In genomic region chr1:148953730-148954129, GRCh38 we compare ENCODE assay signal across 8 cellular contexts.
A peak's percentile ranks its signal among the peaks of the same experiment; 100 is the strongest.
DNase-seq lines count a peak whose midpoint lies in the region; ATAC-seq and TF ChIP-seq lines count a peak whose summit lies in the region.
"Not testable (repeated sequence)": the region's sequence is repeated elsewhere in the genome, so short reads cannot be mapped to it uniquely, and the experiment has no call there.

No MANE protein-coding gene starts in this region.

- peak overlapping the region; percentile 66 for H3K27ac Mint-ChIP-seq in CD4-positive, alpha-beta T cell
- H3K27ac Mint-ChIP-seq in T-cell, result peak overlapping the region; percentile 61
- H3K27ac Mint-ChIP-seq in activated naive CD8-positive, alpha-beta T cell treated with anti-CD3 and anti-CD28 coated beads for 36 hours; neural progenitor cell: not testable (repeated sequence)

- not testable (repeated sequence) for TF ChIP-seq CTCF in CD4-positive, alpha-beta T cell (IDR thresholded peaks at IDR 0.05); neural progenitor cell (IDR thresholded peaks at IDR 0.05); tibial artery (IDR thresholded peaks at IDR 0.05)

- H3K9me3 Mint-ChIP-seq in CD4-positive, alpha-beta T cell; T-cell; activated naive CD8-positive, alpha-beta T cell treated with anti-CD3 and anti-CD28 coated beads for 36 hours; neural progenitor cell: not testable (repeated sequence)

- H3K27me3 Mint-ChIP-seq in CD4-positive, alpha-beta T cell; T-cell; activated naive CD8-positive, alpha-beta T cell treated with anti-CD3 and anti-CD28 coated beads for 36 hours; neural progenitor cell (ENCODE audit: insufficient read depth, low read depth): not testable (repeated sequence)

- H3K36me3 Mint-ChIP-seq in CD4-positive, alpha-beta T cell (ENCODE audit: low read depth); T-cell; activated naive CD8-positive, alpha-beta T cell treated with anti-CD3 and anti-CD28 coated beads for 36 hours; neural progenitor cell: not testable (repeated sequence)

- H3K4me2 ChIP-seq in Karpas-422 (ENCODE audit: low read depth, low read length, poor library complexity, severe bottlenecking), result not testable (repeated sequence)
- H3K4me2 ChIP-seq in neural progenitor cell, result peak overlapping the region; percentile 78

- ATAC-seq in CD4-positive, alpha-beta T cell (ENCODE audit: poor library complexity); T-cell (replicated peaks in 1 of 4): not testable (repeated sequence)

- H3K9me2 ChIP-seq in Karpas-422 (replicated peaks; ENCODE audit: insufficient read depth, low read length), result not testable (repeated sequence)

- H3K27me3 ChIP-seq in CD4-positive, alpha-beta T cell (ENCODE audit: control insufficient read depth, insufficient read depth, low read length); Karpas-422 (ENCODE audit: low read length); ectodermal cell (ENCODE audit: control insufficient read depth, insufficient read depth, low read length, poor library complexity, severe bottlenecking); iPS-20b (ENCODE audit: insufficient read depth, low read length); neural progenitor cell; tibial artery: not testable (repeated sequence)

- H3K4me1 ChIP-seq in Karpas-422 (ENCODE audit: low read length); ectodermal cell (ENCODE audit: control insufficient read depth, insufficient read depth, low read length); iPS-20b (ENCODE audit: insufficient read depth, low read length); neural progenitor cell; tibial artery: not testable (repeated sequence)

- H3K4me3 Mint-ChIP-seq in CD4-positive, alpha-beta T cell, result peak overlapping the region; percentile 89
- peak overlapping the region; percentile 62 to 86 (median 82) for H3K4me3 Mint-ChIP-seq in T-cell
- H3K4me3 Mint-ChIP-seq in activated naive CD8-positive, alpha-beta T cell treated with anti-CD3 and anti-CD28 coated beads for 36 hours, result peak overlapping the region; percentile 72
- peak overlapping the region; percentile 81 for H3K4me3 Mint-ChIP-seq in neural progenitor cell

- not testable (repeated sequence) for H3F3A ChIP-seq in neural progenitor cell (ENCODE audit: low read depth)

- H3K4me3 ChIP-seq in Karpas-422 (ENCODE audit: low read length), result not testable (repeated sequence)
- H3K4me3 ChIP-seq in ectodermal cell (ENCODE audit: insufficient read depth, low read depth, low read length) (peak overlapping the region; percentile 13), iPS-20b (ENCODE audit: low read length) (peak overlapping the region; percentile 76), neural progenitor cell (peak overlapping the region; percentile 57), tibial artery (peak overlapping the region; percentile 60 to 62)

- WGBS in ectodermal cell, 2 experiments, result 81 to 82% methylated on average over 6 of the region's 7 CpGs

- CTCF ChIA-PET in CD4-positive, alpha-beta T cell (lab: Charles Lee); T-cell (lab: Charles Lee): not testable (repeated sequence)

- H3K27ac ChIP-seq in CD4-positive, alpha-beta T cell (ENCODE audit: low read depth, low read length); Karpas-422 (ENCODE audit: low read length); ectodermal cell (ENCODE audit: insufficient read depth, low read depth, low read length, poor library complexity, severe bottlenecking); iPS-20b (ENCODE audit: low read length); neural progenitor cell: not testable (repeated sequence)
- H3K27ac ChIP-seq in tibial artery, result peak overlapping the region in 1 of 2 donors; percentile 23

- not testable (repeated sequence) for H3K9ac ChIP-seq in Karpas-422 (ENCODE audit: low read length); iPS-20b (ENCODE audit: low read depth, low read length); neural progenitor cell

- not testable (repeated sequence) for H4K20me1 ChIP-seq in Karpas-422 (ENCODE audit: insufficient read depth, low read depth, low read length); neural progenitor cell (ENCODE audit: low read depth)

- not testable (repeated sequence) for H2AFZ ChIP-seq in Karpas-422 (ENCODE audit: low read length); neural progenitor cell (replicated peaks)

- not testable (repeated sequence) for DNase-seq in CD4-positive, alpha-beta T cell; T-cell; activated naive CD8-positive, alpha-beta T cell treated with anti-CD3 and anti-CD28 coated beads for 36 hours; neural progenitor cell (ENCODE audit: low spot score); tibial artery
- peak; percentile 34 for DNase-seq in Karpas-422

- POLR2A ChIA-PET in CD4-positive, alpha-beta T cell (lab: Charles Lee); T-cell (lab: Charles Lee): not testable (repeated sequence)

- intact Hi-C loops in CD4-positive, alpha-beta T cell (cut with DNase I, micrococcal nuclease); tibial artery (cut with DNase I; ENCODE audit: low total_unique reads): not testable (repeated sequence)

- not testable (repeated sequence) for H3K79me2 ChIP-seq in Karpas-422 (ENCODE audit: low read length); neural progenitor cell (ENCODE audit: low read depth)

- not testable (repeated sequence) for H3K36me3 ChIP-seq in Karpas-422 (ENCODE audit: insufficient read depth, low read length); ectodermal cell (ENCODE audit: control insufficient read depth, insufficient read depth, low read length); iPS-20b (ENCODE audit: insufficient read depth, low read depth, low read length); neural progenitor cell; tibial artery

- not testable (repeated sequence) for H3K9me3 ChIP-seq in CD4-positive, alpha-beta T cell (ENCODE audit: control insufficient read depth, low read length); Karpas-422 (ENCODE audit: low read length); ectodermal cell (ENCODE audit: control insufficient read depth, low read length); iPS-20b (ENCODE audit: insufficient read depth, low read depth, low read length); neural progenitor cell (ENCODE audit: low read depth); tibial artery

- H3K4me1 Mint-ChIP-seq in CD4-positive, alpha-beta T cell (ENCODE audit: low read depth), result peaks cover 15% of the 10 kb centered on the region
- H3K4me1 Mint-ChIP-seq in T-cell, result peaks cover 9 to 17% (median 16%) of the 10 kb centered on the region in 3 donors
- H3K4me1 Mint-ChIP-seq in activated naive CD8-positive, alpha-beta T cell treated with anti-CD3 and anti-CD28 coated beads for 36 hours, result peaks cover 10% of the 10 kb centered on the region
- not testable (repeated sequence) for H3K4me1 Mint-ChIP-seq in neural progenitor cell
